ENCODE assay signal across 8 cellular contexts in genomic region chr11:118438314-118438931, GRCh38. TPM values are rescaled to one million over a fixed set of nuclear protein-coding genes. Genes with fewer than 3 reads are reported as not detected.
DNase-seq lines count a peak whose midpoint lies in the region; ATAC-seq, FAIRE-seq and TF ChIP-seq lines count a peak whose summit lies in the region.

No MANE protein-coding gene starts in this region.

- DNase-seq in GM06990 (ENCODE audit: extremely low read depth, insufficient read length): peak; percentile 48
- peak; percentile 64 for DNase-seq in KG1 (lab: John Stamatoyannopoulos, UW)
- DNase-seq in UCSD-AML1 (lab: John Stamatoyannopoulos, UW; ENCODE audit: unreplicated experiment): peak; percentile 54
- DNase-seq in mammary epithelial cell: peak; percentile 70
- no peak for DNase-seq in keratinocyte (ENCODE audit: low read depth, low spot score)
- peak; percentile 76 for DNase-seq in smooth muscle cell of the brain vasculature (ENCODE audit: low read depth, low spot score)
- DNase-seq in mesenteric fat pad (ENCODE audit: low spot score): no peak

- peaks cover 71% of the 10 kb centered on the region for H3K79me2 ChIP-seq in mammary epithelial cell (ENCODE audit: insufficient read depth, low read length)
- peaks cover 68% of the 10 kb centered on the region for H3K79me2 ChIP-seq in keratinocyte (ENCODE audit: control insufficient read depth, insufficient read depth, low read length)

- ATAC-seq in HG02759 (IDR thresholded peaks at IDR 0.05; ENCODE audit: unreplicated experiment): no peak

- no peaks in the 10 kb centered on the region for H3K9me1 ChIP-seq in keratinocyte (ENCODE audit: control insufficient read depth, extremely low read depth, insufficient read depth, low read length)

- H3K9me3 ChIP-seq in mammary epithelial cell (replicated peaks; ENCODE audit: insufficient read depth, low read length) (no peaks in the 10 kb centered on the region), keratinocyte (ENCODE audit: control insufficient read depth, low read depth, low read length) (no peaks in the 10 kb centered on the region)

- dilution Hi-C loops in mammary epithelial cell (cut with HindIII; ENCODE audit: low sequenced_read_pairs): no loop called here
- dilution Hi-C loops in keratinocyte (cut with MboI; ENCODE audit: extremely low pct_ligation_motif_present, low sequenced_read_pairs): no loop called here

- WGBS in mammary epithelial cell (ENCODE audit: low coverage, missing lambda C conversion rate): 6% methylated on average over 9 of the region's 14 CpGs

- in situ Hi-C loops in mammary epithelial cell (cut with MboI; ENCODE audit: low sequenced_read_pairs in 2 of 2): no loop called here

- TF ChIP-seq CTCF in GM06990 (IDR thresholded peaks at IDR 0.05; ENCODE audit: insufficient read depth, low read length, poor library complexity, severe bottlenecking): no peak
- TF ChIP-seq CTCF in mammary epithelial cell (conservative IDR thresholded peaks at IDR 0.05 in 1 of 2, IDR thresholded peaks at IDR 0.05 in 1 of 2; ENCODE audit: extremely low read depth in 1 of 2, insufficient read depth in 1 of 2, low read depth in 1 of 2, low read length in 2 of 2): no peak
- TF ChIP-seq CTCF in keratinocyte (optimal IDR thresholded peaks at IDR 0.05 in 1 of 3, IDR thresholded peaks at IDR 0.05 in 1 of 3, conservative IDR thresholded peaks at IDR 0.05 in 1 of 3; ENCODE audit: extremely low read depth in 1 of 3, insufficient read depth in 2 of 3, low read length in 3 of 3): peak in 1 of 3 experiments; percentile 5

- peaks cover 40% of the 10 kb centered on the region for H3K4me1 ChIP-seq in mammary epithelial cell (ENCODE audit: insufficient read depth, low read length)
- H3K4me1 ChIP-seq in keratinocyte (ENCODE audit: control insufficient read depth, extremely low read depth, insufficient read depth, low read length): peaks cover 34% of the 10 kb centered on the region

- H3K4me2 ChIP-seq in mammary epithelial cell (ENCODE audit: insufficient read depth, low read depth, low read length) (peak overlapping the region; percentile 92), keratinocyte (ENCODE audit: control insufficient read depth, extremely low read depth, insufficient read depth, low read depth, low read length) (peak overlapping the region; percentile 76)

- intact Hi-C loops in mammary epithelial cell (cut with micrococcal nuclease): loop anchor here (1.0 kb wide), 1 partner anchor 10 kb away; no protein-coding TSS in a partner anchor

- H2AFZ ChIP-seq in mammary epithelial cell (ENCODE audit: low read depth, low read length): no peak overlapping the region
- H2AFZ ChIP-seq in keratinocyte (ENCODE audit: control insufficient read depth, low read length): no peak overlapping the region

- no peaks in the 10 kb centered on the region for H4K20me1 ChIP-seq in mammary epithelial cell (ENCODE audit: insufficient read depth, low read length)
- H4K20me1 ChIP-seq in keratinocyte (ENCODE audit: control insufficient read depth, extremely low read depth, insufficient read depth, low read length): peaks cover 16% of the 10 kb centered on the region

- H3K9ac ChIP-seq in mammary epithelial cell (ENCODE audit: insufficient read depth, low read length) (peak overlapping the region; percentile 43), keratinocyte (ENCODE audit: control insufficient read depth, extremely low read depth, insufficient read depth, low read length) (peak overlapping the region; percentile 81)

- CTCF ChIA-PET in mammary epithelial cell (lab: Charles Lee; ENCODE audit: low non-redundant PET): no interaction called here

- BruUV-seq in mammary epithelial cell (replicated peaks; lab: Mats Ljungman, UMichigan): no TSS peak

- H3K27ac ChIP-seq in mammary epithelial cell (ENCODE audit: insufficient read depth, low read depth, low read length) (peak overlapping the region; percentile 42), keratinocyte (ENCODE audit: control insufficient read depth, insufficient read depth, low read length) (peak overlapping the region; percentile 67)

- peak; percentile 52 for FAIRE-seq in keratinocyte (lab: Jason Lieb, UNC)

- H3K4me3 ChIP-seq in GM06990 (replicated peaks; ENCODE audit: low read depth, low read length) (peak overlapping the region; percentile 88), mammary epithelial cell (replicated peaks in 1 of 3; ENCODE audit: insufficient read depth in 1 of 3, low read depth in 2 of 3, low read length in 3 of 3) (peak overlapping the region; percentile 84 to 95 (median 88)), keratinocyte (ENCODE audit: control insufficient read depth in 2 of 3, extremely low read depth in 1 of 3, insufficient read depth in 2 of 3, low read depth in 1 of 3, low read length in 3 of 3) (peak overlapping the region; percentile 84 to 94 (median 87))

- H3K36me3 ChIP-seq in GM06990 (ENCODE audit: control insufficient read depth, insufficient read depth, low read length) (no peaks in the 10 kb centered on the region), mammary epithelial cell (ENCODE audit: insufficient read depth, low read length) (peaks cover 4% of the 10 kb centered on the region), keratinocyte (ENCODE audit: control insufficient read depth in 2 of 2, extremely low read depth in 1 of 2, insufficient read depth in 2 of 2, low read length in 2 of 2) (peaks cover 0 to 3% of the 10 kb centered on the region in 2 experiments)

- H3K27me3 ChIP-seq in GM06990 (replicated peaks; ENCODE audit: control insufficient read depth, insufficient read depth, low read length) (no peaks in the 10 kb centered on the region), mammary epithelial cell (ENCODE audit: insufficient read depth, low read length) (no peaks in the 10 kb centered on the region), keratinocyte (ENCODE audit: control insufficient read depth, extremely low read depth, insufficient read depth, low read length) (no peaks in the 10 kb centered on the region)

RNA-seq across cellular contexts. Expression of gene KMT2A, which starts 2.1 kb away (rescaled TPM):
- total RNA-seq in mammary epithelial cell: 10 to 100 TPM; 35.7 to 55.2 TPM
- polyA plus RNA-seq in mammary epithelial cell: 15.0 TPM
- 104 TPM for polyA minus RNA-seq in mammary epithelial cell
- 7.6 to 14.5 TPM (median 11.7 TPM) in 3 replicates for polyA plus RNA-seq in keratinocyte
- 11.5 TPM for polyA plus RNA-seq in keratinocyte (2011; ENCODE audit: low read depth)
- 7.6 and 9.6 TPM in 2 replicates for polyA plus RNA-seq in keratinocyte (2011; cell fraction: cytosol; rRNA removed)
- polyA plus RNA-seq in keratinocyte (2011; cell fraction: nucleus; rRNA removed): 48.5 and 50.1 TPM in 2 replicates
- polyA plus RNA-seq in keratinocyte (2012; ENCODE audit: low replicate concordance): 10.6 and 13.2 TPM in 2 replicates
- polyA minus RNA-seq in keratinocyte: 30.1 to 66.2 TPM (median 64.3 TPM) in 3 replicates
- 17.8 TPM for polyA minus RNA-seq in keratinocyte (2011; cell fraction: cytosol; rRNA and poly(A)+ RNA removed)
- polyA minus RNA-seq in keratinocyte (2011; cell fraction: nucleus; rRNA and poly(A)+ RNA removed): 60.8 and 105 TPM in 2 replicates
- 43.6 TPM for total RNA-seq in mesenteric fat pad

RNA-seq across cellular contexts. Expression of gene ATP5MG, which starts 37.0 kb away (rescaled TPM):
- 100 to 1,000 TPM in 1 of 2 donors, 10 to 100 TPM in 1; 24.8 to 187 TPM for total RNA-seq in mammary epithelial cell
- polyA plus RNA-seq in mammary epithelial cell: 266 TPM
- polyA minus RNA-seq in mammary epithelial cell: 109 TPM
- 259 to 463 TPM (median 338 TPM) in 3 replicates for polyA plus RNA-seq in keratinocyte
- polyA plus RNA-seq in keratinocyte (2011; ENCODE audit: low read depth): 546 TPM
- 301 and 380 TPM in 2 replicates for polyA plus RNA-seq in keratinocyte (2011; cell fraction: cytosol; rRNA removed)
- polyA plus RNA-seq in keratinocyte (2011; cell fraction: nucleus; rRNA removed): 90.3 and 111 TPM in 2 replicates
- 257 and 363 TPM in 2 replicates for polyA plus RNA-seq in keratinocyte (2012; ENCODE audit: low replicate concordance)
- 63.0 to 71.2 TPM (median 67.8 TPM) in 3 replicates for polyA minus RNA-seq in keratinocyte
- 76.2 TPM for polyA minus RNA-seq in keratinocyte (2011; cell fraction: cytosol; rRNA and poly(A)+ RNA removed)
- 6.5 and 11.6 TPM in 2 replicates for polyA minus RNA-seq in keratinocyte (2011; cell fraction: nucleus; rRNA and poly(A)+ RNA removed)
- 182 TPM for total RNA-seq in mesenteric fat pad

Comparison
In these comparisons a context has a peak if more than half of its experiments do, and no peak if none do; other contexts are left out.
1. DNase-seq: peak in GM06990 (single experiment), KG1 (single experiment), UCSD-AML1 (single experiment), mammary epithelial cell (single experiment) and smooth muscle cell of the brain vasculature (single experiment); none in keratinocyte (single experiment) and mesenteric fat pad (single experiment).
2. Peak in every context shown above with its lines, with median percentiles within 50 percentile points of each other: H3K4me3 ChIP-seq.